In genomic region chr5:54229041-54229780, GRCh38 we compare ENCODE assay signal across 8 cellular contexts.
A peak's percentile ranks its signal among the peaks of the same experiment; 100 is the strongest.
DNase-seq lines count a peak whose midpoint lies in the region; ATAC-seq and TF ChIP-seq lines count a peak whose summit lies in the region.

No MANE protein-coding gene starts in this region.

- peaks cover 2% of the 10 kb centered on the region for H3K27me3 Mint-ChIP-seq in neural progenitor cell (ENCODE audit: insufficient read depth, low read depth)

- H2AFZ ChIP-seq in OCI-LY7 (ENCODE audit: low read length) (no peak overlapping the region), neural progenitor cell (replicated peaks) (no peak overlapping the region)

- H3K9me3 Mint-ChIP-seq in neural progenitor cell: no peaks in the 10 kb centered on the region

- intact Hi-C loops in OCI-LY7 (cut with micrococcal nuclease; ENCODE audit: unreplicated experiment): loop anchor here (5.0 kb wide), 1 partner anchor 1057 kb away; no protein-coding TSS in a partner anchor

- H3K36me3 ChIP-seq in OCI-LY7 (ENCODE audit: insufficient read depth, low read length): no peaks in the 10 kb centered on the region
- no peaks in the 10 kb centered on the region for H3K36me3 ChIP-seq in neural progenitor cell

- no peaks in the 10 kb centered on the region for H3F3A ChIP-seq in neural progenitor cell (ENCODE audit: low read depth)

- H3K27ac Mint-ChIP-seq in neural progenitor cell: no peak overlapping the region

- peaks cover 3% of the 10 kb centered on the region for H3K4me1 Mint-ChIP-seq in neural progenitor cell

- H3K4me3 ChIP-seq in OCI-LY7 (ENCODE audit: low read depth, low read length, poor library complexity, severe bottlenecking): no peak overlapping the region
- H3K4me3 ChIP-seq in neural progenitor cell: no peak overlapping the region

- H3K9ac ChIP-seq in neural progenitor cell: no peak overlapping the region

- H3K79me2 ChIP-seq in OCI-LY7 (ENCODE audit: insufficient read depth, low read depth, low read length) (no peaks in the 10 kb centered on the region), neural progenitor cell (ENCODE audit: low read depth) (peaks cover 8% of the 10 kb centered on the region)

- H3K36me3 Mint-ChIP-seq in neural progenitor cell: no peaks in the 10 kb centered on the region

- H4K20me1 ChIP-seq in OCI-LY7 (ENCODE audit: insufficient read depth, low read length): no peaks in the 10 kb centered on the region; the same call in 1 of the 2 replicates
- H4K20me1 ChIP-seq in neural progenitor cell (ENCODE audit: low read depth): no peaks in the 10 kb centered on the region

- no peaks in the 10 kb centered on the region for H3K9me2 ChIP-seq in OCI-LY7 (ENCODE audit: insufficient read depth, low read length)

- H3K27me3 ChIP-seq in neural progenitor cell: no peaks in the 10 kb centered on the region

- H3K4me3 Mint-ChIP-seq in neural progenitor cell: no peak overlapping the region

- H3K4me2 ChIP-seq in OCI-LY7 (ENCODE audit: low read length): no peak overlapping the region
- no peak overlapping the region for H3K4me2 ChIP-seq in neural progenitor cell

- no TSS peak for BruUV-seq in OCI-LY7 (replicated peaks; lab: Mats Ljungman, UMichigan)

- H3K27ac ChIP-seq in OCI-LY7 (ENCODE audit: low read depth, low read length, poor library complexity, severe bottlenecking): no peak overlapping the region
- no peak overlapping the region for H3K27ac ChIP-seq in neural progenitor cell
- no peak overlapping the region for H3K27ac ChIP-seq in substantia nigra (ENCODE audit: low read depth, low read length, poor library complexity, severe bottlenecking)

- ATAC-seq in GM19372 (IDR thresholded peaks at IDR 0.05; ENCODE audit: low read depth, unreplicated experiment) (peak; percentile 89), HG03439 (IDR thresholded peaks at IDR 0.05; ENCODE audit: unreplicated experiment) (peak; percentile 87)

- peak; percentile 15 for DNase-seq in COLO829 (ENCODE audit: low spot score)
- DNase-seq in OCI-LY7 (ENCODE audit: low spot score): peak; percentile 69
- DNase-seq in activated T-cell treated with anti-CD3 and anti-CD28 coated beads, Interleukin-2, amount 50 U/mL, for 1 hour: peak; percentile 68
- DNase-seq in fibroblast of peridontal ligament (ENCODE audit: extremely low read depth): peak; percentile 73
- peak; percentile 75 for DNase-seq in neural progenitor cell (ENCODE audit: low spot score)
- DNase-seq in substantia nigra (lab: John Stamatoyannopoulos, UW): peak in 37 of 49 donors; percentile 0 to 70 (median 37)

- POLR2A ChIA-PET in OCI-LY7 (lab: Charles Lee): interaction anchor here (0.6 to 1.3 kb wide), 3 partner anchors 101 to 987 kb away, joined by 3 to 6 read pairs (median 4); no protein-coding TSS in a partner anchor

- H3K4me1 ChIP-seq in OCI-LY7 (ENCODE audit: insufficient read depth, low read length, poor library complexity, severe bottlenecking) (peaks cover 6% of the 10 kb centered on the region), neural progenitor cell (no peaks in the 10 kb centered on the region)

- TF ChIP-seq CTCF in OCI-LY7 (conservative IDR thresholded peaks at IDR 0.05; ENCODE audit: low read length) (peak; percentile 99), neural progenitor cell (IDR thresholded peaks at IDR 0.05) (peak; percentile 98)

- H3K9me3 ChIP-seq in OCI-LY7 (ENCODE audit: low read length) (no peaks in the 10 kb centered on the region), neural progenitor cell (ENCODE audit: low read depth) (no peaks in the 10 kb centered on the region)

- CTCF ChIA-PET in OCI-LY7 (lab: Charles Lee; ENCODE audit: unreplicated experiment): no interaction called here

Comparison
In these comparisons a context has a peak if more than half of its experiments do, and no peak if none do; other contexts are left out.
1. DNase-seq: peak in every context shown above with its lines; median percentile 75 in neural progenitor cell; 73 in fibroblast of peridontal ligament; 69 in OCI-LY7; 68 in activated T-cell treated with anti-CD3 and anti-CD28 coated beads, Interleukin-2, amount 50 U/mL, for 1 hour; 37 in substantia nigra; 15 in COLO829.